1 cellular context compared by ENCODE assay signal in the genomic region with DNA sequence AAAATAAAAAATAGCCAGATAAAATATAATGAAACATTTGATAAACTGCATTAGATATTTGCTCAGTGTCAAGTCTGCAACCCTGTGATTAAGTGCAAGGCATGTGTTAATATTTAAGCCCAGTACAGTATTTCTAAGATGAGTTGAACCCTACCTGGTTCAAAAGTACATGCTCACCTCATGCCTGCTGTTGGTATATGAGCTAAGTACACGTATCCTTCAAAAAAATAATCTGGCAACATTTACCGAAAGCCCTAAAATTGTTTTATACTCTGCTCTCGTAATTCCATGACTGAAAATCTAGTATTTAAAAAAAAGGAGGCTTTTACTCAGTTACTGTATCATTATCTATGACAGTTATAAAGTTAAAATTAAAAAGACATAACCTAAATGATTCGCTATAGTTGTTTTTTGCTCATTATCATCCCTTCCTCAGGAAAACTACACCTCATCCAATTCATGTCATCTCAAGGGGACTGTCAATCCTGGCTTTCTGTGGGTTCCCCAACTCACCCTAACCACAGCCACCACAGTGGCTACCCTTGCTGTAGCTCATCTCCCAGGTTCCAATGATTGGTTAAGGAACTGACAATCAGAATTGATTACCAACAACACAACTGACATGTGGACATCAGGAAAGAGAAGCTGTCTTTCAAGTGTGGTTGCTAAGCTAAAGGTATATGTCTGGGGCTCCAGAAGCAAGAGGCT.
TF ChIP-seq lines count a peak whose summit lies in the region.

No MANE protein-coding gene starts in this region.

TF ChIP-seq in WTC11, 78 proteins besides CTCF, POLR2A, EP300 and RAD21 (continued from another document):
- TF ChIP-seq, protein P1, sequence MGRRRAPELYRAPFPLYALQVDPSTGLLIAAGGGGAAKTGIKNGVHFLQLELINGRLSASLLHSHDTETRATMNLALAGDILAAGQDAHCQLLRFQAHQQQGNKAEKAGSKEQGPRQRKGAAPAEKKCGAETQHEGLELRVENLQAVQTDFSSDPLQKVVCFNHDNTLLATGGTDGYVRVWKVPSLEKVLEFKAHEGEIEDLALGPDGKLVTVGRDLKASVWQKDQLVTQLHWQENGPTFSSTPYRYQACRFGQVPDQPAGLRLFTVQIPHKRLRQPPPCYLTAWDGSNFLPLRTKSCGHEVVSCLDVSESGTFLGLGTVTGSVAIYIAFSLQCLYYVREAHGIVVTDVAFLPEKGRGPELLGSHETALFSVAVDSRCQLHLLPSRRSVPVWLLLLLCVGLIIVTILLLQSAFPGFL (CRISPR knock-in tag; IDR thresholded peaks at IDR 0.05; ENCODE audit: borderline replicate concordance), result no peak
- TF ChIP-seq, protein P2, sequence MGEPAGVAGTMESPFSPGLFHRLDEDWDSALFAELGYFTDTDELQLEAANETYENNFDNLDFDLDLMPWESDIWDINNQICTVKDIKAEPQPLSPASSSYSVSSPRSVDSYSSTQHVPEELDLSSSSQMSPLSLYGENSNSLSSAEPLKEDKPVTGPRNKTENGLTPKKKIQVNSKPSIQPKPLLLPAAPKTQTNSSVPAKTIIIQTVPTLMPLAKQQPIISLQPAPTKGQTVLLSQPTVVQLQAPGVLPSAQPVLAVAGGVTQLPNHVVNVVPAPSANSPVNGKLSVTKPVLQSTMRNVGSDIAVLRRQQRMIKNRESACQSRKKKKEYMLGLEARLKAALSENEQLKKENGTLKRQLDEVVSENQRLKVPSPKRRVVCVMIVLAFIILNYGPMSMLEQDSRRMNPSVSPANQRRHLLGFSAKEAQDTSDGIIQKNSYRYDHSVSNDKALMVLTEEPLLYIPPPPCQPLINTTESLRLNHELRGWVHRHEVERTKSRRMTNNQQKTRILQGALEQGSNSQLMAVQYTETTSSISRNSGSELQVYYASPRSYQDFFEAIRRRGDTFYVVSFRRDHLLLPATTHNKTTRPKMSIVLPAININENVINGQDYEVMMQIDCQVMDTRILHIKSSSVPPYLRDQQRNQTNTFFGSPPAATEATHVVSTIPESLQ (CRISPR knock-in tag; IDR thresholded peaks at IDR 0.05), result no peak
- TF ChIP-seq FOXJ3 (CRISPR knock-in tag; IDR thresholded peaks at IDR 0.05; ENCODE audit: borderline replicate concordance) (no peak), ETV6 (CRISPR knock-in tag; IDR thresholded peaks at IDR 0.05) (no peak), RORB (CRISPR knock-in tag; IDR thresholded peaks at IDR 0.05) (no peak)
- TF ChIP-seq, protein P3, sequence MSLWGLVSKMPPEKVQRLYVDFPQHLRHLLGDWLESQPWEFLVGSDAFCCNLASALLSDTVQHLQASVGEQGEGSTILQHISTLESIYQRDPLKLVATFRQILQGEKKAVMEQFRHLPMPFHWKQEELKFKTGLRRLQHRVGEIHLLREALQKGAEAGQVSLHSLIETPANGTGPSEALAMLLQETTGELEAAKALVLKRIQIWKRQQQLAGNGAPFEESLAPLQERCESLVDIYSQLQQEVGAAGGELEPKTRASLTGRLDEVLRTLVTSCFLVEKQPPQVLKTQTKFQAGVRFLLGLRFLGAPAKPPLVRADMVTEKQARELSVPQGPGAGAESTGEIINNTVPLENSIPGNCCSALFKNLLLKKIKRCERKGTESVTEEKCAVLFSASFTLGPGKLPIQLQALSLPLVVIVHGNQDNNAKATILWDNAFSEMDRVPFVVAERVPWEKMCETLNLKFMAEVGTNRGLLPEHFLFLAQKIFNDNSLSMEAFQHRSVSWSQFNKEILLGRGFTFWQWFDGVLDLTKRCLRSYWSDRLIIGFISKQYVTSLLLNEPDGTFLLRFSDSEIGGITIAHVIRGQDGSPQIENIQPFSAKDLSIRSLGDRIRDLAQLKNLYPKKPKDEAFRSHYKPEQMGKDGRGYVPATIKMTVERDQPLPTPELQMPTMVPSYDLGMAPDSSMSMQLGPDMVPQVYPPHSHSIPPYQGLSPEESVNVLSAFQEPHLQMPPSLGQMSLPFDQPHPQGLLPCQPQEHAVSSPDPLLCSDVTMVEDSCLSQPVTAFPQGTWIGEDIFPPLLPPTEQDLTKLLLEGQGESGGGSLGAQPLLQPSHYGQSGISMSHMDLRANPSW (CRISPR knock-in tag; conservative IDR thresholded peaks at IDR 0.05; ENCODE audit: low read depth), result no peak
